ENCODE assay signal across 21 cellular contexts in the genomic region with DNA sequence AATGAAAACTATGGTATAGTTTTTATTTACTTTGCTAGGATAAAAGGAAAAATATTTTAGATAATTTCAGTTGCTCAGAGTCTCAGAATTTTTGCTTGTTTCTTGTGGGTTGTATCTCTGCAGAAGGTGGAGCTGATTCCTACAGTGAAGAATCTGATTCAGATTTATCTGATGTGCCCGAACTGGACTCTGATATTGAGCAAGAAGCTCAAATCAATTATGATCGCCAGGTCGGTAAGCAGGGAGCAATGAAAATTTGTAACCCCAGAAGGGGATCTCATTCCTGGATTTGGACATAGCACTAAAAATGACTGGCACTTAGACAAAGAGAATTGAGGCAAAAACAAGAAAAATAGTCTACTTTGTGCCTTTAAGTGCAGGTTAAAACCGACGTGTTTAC.
DNase-seq lines count a peak whose midpoint lies in the region; ATAC-seq, FAIRE-seq and TF ChIP-seq lines count a peak whose summit lies in the region.
"Had no signal": no experiment of that assay in that cellular context is flagged by ENCODE, and none has a peak within 500 bp of the region (broad histone marks: within the 10 kb centered on the region; RNA-seq: fewer than 3 reads in every experiment).

No MANE protein-coding gene starts in this region.

- H3K27me3 ChIP-seq in endocrine pancreas (ENCODE audit: control insufficient read depth, insufficient read depth, low read length): no peaks in the 10 kb centered on the region
- H3K27me3 ChIP-seq in keratinocyte (ENCODE audit: control insufficient read depth, extremely low read depth, insufficient read depth, low read length): no peaks in the 10 kb centered on the region
- H3K27me3 ChIP-seq in right lobe of liver: no peaks in the 10 kb centered on the region
- no peaks in the 10 kb centered on the region for H3K27me3 ChIP-seq in BE2C
- H3K27me3 ChIP-seq: BLaER1 treated with 17β-estradiol and CSF1 and Interleukin-3, amounts not matched to agents 10 nM and 100 nM had no signal

- H3K4me3 ChIP-seq in endocrine pancreas (ENCODE audit: control insufficient read depth, insufficient read depth, low read length) (peak overlapping the region; percentile 16), keratinocyte (ENCODE audit: control insufficient read depth in 2 of 3, extremely low read depth in 1 of 3, insufficient read depth in 2 of 3, low read depth in 1 of 3, low read length in 3 of 3) (no peak overlapping the region), right lobe of liver (no peak overlapping the region), BE2C (ENCODE audit: low read depth, low read length) (no peak overlapping the region)
- H3K4me3 ChIP-seq: BLaER1 treated with 17β-estradiol and CSF1 and Interleukin-3, amounts not matched to agents 10 nM and 100 nM had no signal

- TF ChIP-seq CTCF in keratinocyte (optimal IDR thresholded peaks at IDR 0.05 in 1 of 3, IDR thresholded peaks at IDR 0.05 in 1 of 3, conservative IDR thresholded peaks at IDR 0.05 in 1 of 3; ENCODE audit: extremely low read depth in 1 of 3, insufficient read depth in 2 of 3, low read length in 3 of 3) (no peak), right lobe of liver (IDR thresholded peaks at IDR 0.05) (no peak), BE2C (IDR thresholded peaks at IDR 0.05; ENCODE audit: low read depth, low read length) (no peak)

- no peak overlapping the region for H3K4me3 Mint-ChIP-seq in stimulated activated memory B cell treated with anti-CD40 and anti-IgM and Interleukin-4, amounts not matched to agents 10 μg/mL and 1 μg/mL and 100 μg/mL, for 72 hours
- H3K4me3 Mint-ChIP-seq: CD4-positive, alpha-beta T cell; CD8-positive, alpha-beta T cell had no signal

- H3K27ac ChIP-seq in keratinocyte (ENCODE audit: control insufficient read depth, insufficient read depth, low read length): no peak overlapping the region
- no peak overlapping the region for H3K27ac ChIP-seq in right lobe of liver
- H3K27ac ChIP-seq: BLaER1 treated with 17β-estradiol and CSF1 and Interleukin-3, amounts not matched to agents 10 nM and 100 nM; C4-2B had no signal

- dilution Hi-C loops in keratinocyte (cut with MboI; ENCODE audit: extremely low pct_ligation_motif_present, low sequenced_read_pairs): no loop called here

- H2AFZ ChIP-seq in keratinocyte (ENCODE audit: control insufficient read depth, low read length): peak overlapping the region; percentile 50

- no peaks in the 10 kb centered on the region for H4K20me1 ChIP-seq in keratinocyte (ENCODE audit: control insufficient read depth, extremely low read depth, insufficient read depth, low read length)
- H4K20me1 ChIP-seq: BLaER1 treated with 17β-estradiol and CSF1 and Interleukin-3, amounts not matched to agents 10 nM and 100 nM had no signal

- peaks cover 4% of the 10 kb centered on the region for H3K4me1 ChIP-seq in endocrine pancreas (ENCODE audit: control insufficient read depth, insufficient read depth, low read length)
- H3K4me1 ChIP-seq in keratinocyte (ENCODE audit: control insufficient read depth, extremely low read depth, insufficient read depth, low read length): peaks cover 15% of the 10 kb centered on the region
- peaks cover 0 to 22% (median 6%) of the 10 kb centered on the region in 4 donors for H3K4me1 ChIP-seq in right lobe of liver
- no peaks in the 10 kb centered on the region for H3K4me1 ChIP-seq in BE2C

- intact Hi-C loops in right lobe of liver (cut with DNase I): no loop called here

- no peak for DNase-seq in keratinocyte (ENCODE audit: low read depth, low spot score)
- no peak for DNase-seq in right lobe of liver
- no peak for DNase-seq in activated naive CD4-positive, alpha-beta T cell treated with anti-CD3 and anti-CD28 coated beads, Interleukin-2, amount 50 U/mL, for 72 hours (ENCODE audit: low spot score in 2 of 2)
- DNase-seq in BE2C: no peak
- DNase-seq: 8988T; ACHN; Caco-2; Calu3; CD4-positive, alpha-beta T cell; CD8-positive, alpha-beta T cell; DMS79 treated with DMSO at 0.1 percent for 48 hours; GF-D8 had no signal

- H3K9ac ChIP-seq in endocrine pancreas (ENCODE audit: control insufficient read depth, insufficient read depth, low read length) (no peak overlapping the region), keratinocyte (ENCODE audit: control insufficient read depth, extremely low read depth, insufficient read depth, low read length) (no peak overlapping the region)
- H3K9ac ChIP-seq: BLaER1 treated with 17β-estradiol and CSF1 and Interleukin-3, amounts not matched to agents 10 nM and 100 nM had no signal

- no peaks in the 10 kb centered on the region for H3K79me2 ChIP-seq in keratinocyte (ENCODE audit: control insufficient read depth, insufficient read depth, low read length)

- no peaks in the 10 kb centered on the region for H3K9me1 ChIP-seq in keratinocyte (ENCODE audit: control insufficient read depth, extremely low read depth, insufficient read depth, low read length)

- FAIRE-seq in keratinocyte (lab: Jason Lieb, UNC): no peak
- FAIRE-seq: A204.1, G401.6, GM12891, GM19239 had no signal

- H3K9me3 ChIP-seq in endocrine pancreas (ENCODE audit: control insufficient read depth, low read length) (no peaks in the 10 kb centered on the region), keratinocyte (ENCODE audit: control insufficient read depth, low read depth, low read length) (no peaks in the 10 kb centered on the region), right lobe of liver (no peaks in the 10 kb centered on the region), BE2C (no peaks in the 10 kb centered on the region)
- H3K9me3 ChIP-seq: Caco-2 had no signal

- no peaks in the 10 kb centered on the region for H3K36me3 ChIP-seq in endocrine pancreas (ENCODE audit: control insufficient read depth, insufficient read depth, low read length)
- no peaks in the 10 kb centered on the region for H3K36me3 ChIP-seq in keratinocyte (ENCODE audit: control insufficient read depth in 2 of 2, extremely low read depth in 1 of 2, insufficient read depth in 2 of 2, low read length in 2 of 2)
- H3K36me3 ChIP-seq in right lobe of liver: no peaks in the 10 kb centered on the region
- H3K36me3 ChIP-seq in BE2C: peaks cover 9% of the 10 kb centered on the region
- H3K36me3 ChIP-seq: BLaER1 treated with 17β-estradiol and CSF1 and Interleukin-3, amounts not matched to agents 10 nM and 100 nM had no signal

- peaks cover 15% of the 10 kb centered on the region for H3K4me1 Mint-ChIP-seq in stimulated activated memory B cell treated with anti-CD40 and anti-IgM and Interleukin-4, amounts not matched to agents 10 μg/mL and 1 μg/mL and 100 μg/mL, for 72 hours

- no peak for TF ChIP-seq POLR2A in right lobe of liver (IDR thresholded peaks at IDR 0.05)

- ATAC-seq in right lobe of liver (peak; percentile 74 to 88 (median 86)), HG03439 (IDR thresholded peaks at IDR 0.05; ENCODE audit: unreplicated experiment) (no peak)
- no peak for ATAC-seq in stimulated activated memory B cell treated with anti-CD40 and anti-IgM and Interleukin-4, amounts not matched to agents 10 μg/mL and 1 μg/mL and 100 μg/mL, for 72 hours
- no peak for ATAC-seq in activated naive CD4-positive, alpha-beta T cell treated with anti-CD3 and anti-CD28 coated beads, Interleukin-2, amount 50 U/mL, for 72 hours
- ATAC-seq: CD8-positive, alpha-beta T cell had no signal

- peaks cover 3% of the 10 kb centered on the region for H3K9me3 Mint-ChIP-seq in stimulated activated memory B cell treated with anti-CD40 and anti-IgM and Interleukin-4, amounts not matched to agents 10 μg/mL and 1 μg/mL and 100 μg/mL, for 72 hours
- H3K9me3 Mint-ChIP-seq in activated naive CD4-positive, alpha-beta T cell treated with anti-CD3 and anti-CD28 coated beads, Interleukin-2, amount 50 U/mL, for 72 hours: no peaks in the 10 kb centered on the region
- H3K9me3 Mint-ChIP-seq: CD8-positive, alpha-beta T cell had no signal

- H3K27me3 Mint-ChIP-seq in stimulated activated memory B cell treated with anti-CD40 and anti-IgM and Interleukin-4, amounts not matched to agents 10 μg/mL and 1 μg/mL and 100 μg/mL, for 72 hours: no peaks in the 10 kb centered on the region
- H3K27me3 Mint-ChIP-seq: CD4-positive, alpha-beta T cell had no signal

- no peak overlapping the region for H3K4me2 ChIP-seq in keratinocyte (ENCODE audit: control insufficient read depth, extremely low read depth, insufficient read depth, low read depth, low read length)
- H3K4me2 ChIP-seq: BLaER1 treated with 17β-estradiol and CSF1 and Interleukin-3, amounts not matched to agents 10 nM and 100 nM had no signal

- peak overlapping the region; percentile 22 for H3K27ac Mint-ChIP-seq in stimulated activated memory B cell treated with anti-CD40 and anti-IgM and Interleukin-4, amounts not matched to agents 10 μg/mL and 1 μg/mL and 100 μg/mL, for 72 hours
- H3K27ac Mint-ChIP-seq in activated naive CD4-positive, alpha-beta T cell treated with anti-CD3 and anti-CD28 coated beads, Interleukin-2, amount 50 U/mL, for 72 hours: no peak overlapping the region
- H3K27ac Mint-ChIP-seq: CD4-positive, alpha-beta T cell; CD8-positive, alpha-beta T cell had no signal

- H3K36me3 Mint-ChIP-seq in stimulated activated memory B cell treated with anti-CD40 and anti-IgM and Interleukin-4, amounts not matched to agents 10 μg/mL and 1 μg/mL and 100 μg/mL, for 72 hours: peaks cover 5% of the 10 kb centered on the region
- H3K36me3 Mint-ChIP-seq in activated naive CD4-positive, alpha-beta T cell treated with anti-CD3 and anti-CD28 coated beads, Interleukin-2, amount 50 U/mL, for 72 hours: no peaks in the 10 kb centered on the region
- H3K36me3 Mint-ChIP-seq: CD8-positive, alpha-beta T cell had no signal

- 22% methylated on average over 5 of the region's 5 CpGs for WGBS in right lobe of liver (ENCODE audit: insufficient coverage, low coverage, low lambda C conversion rate, missing lambda C conversion rate)

Comparison
In these comparisons a context has a peak if more than half of its experiments do, and no peak if none do; other contexts are left out.
1. ATAC-seq: peak in right lobe of liver (4 of 4); none in stimulated activated memory B cell treated with anti-CD40 and anti-IgM and Interleukin-4, amounts not matched to agents 10 μg/mL and 1 μg/mL and 100 μg/mL, for 72 hours (single experiment), HG03439 (single experiment) and activated naive CD4-positive, alpha-beta T cell treated with anti-CD3 and anti-CD28 coated beads, Interleukin-2, amount 50 U/mL, for 72 hours (0 of 2).